In genomic region chr4:8227771-8228318, GRCh38 we compare ENCODE assay signal across 13 cellular contexts. TPM values are rescaled to one million over a fixed set of nuclear protein-coding genes. Genes with fewer than 3 reads are reported as not detected.
DNase-seq lines count a peak whose midpoint lies in the region; ATAC-seq, FAIRE-seq and TF ChIP-seq lines count a peak whose summit lies in the region.
"Had no signal": no experiment of that assay in that cellular context is flagged by ENCODE, and none has a peak within 500 bp of the region (broad histone marks: within the 10 kb centered on the region; RNA-seq: fewer than 3 reads in every experiment).

No MANE protein-coding gene starts in this region.

- H2AFZ ChIP-seq in GM12878 (ENCODE audit: control insufficient read depth, low read depth, low read length), result no peak overlapping the region
- H2AFZ ChIP-seq: parathyroid adenoma had no signal

- RAD21 ChIA-PET in GM12878 (lab: Charles Lee; ENCODE audit: unreplicated experiment), result interaction anchor here (1.1 to 2.3 kb wide), 4 partner anchors 21 to 208 kb away, joined by 3 to 28 read pairs (median 7); partner anchors contain the start of gene SH3TC1

- TF ChIP-seq CTCF in GM12878 (IDR thresholded peaks at IDR 0.05 in 2 of 3, conservative IDR thresholded peaks at IDR 0.05 in 1 of 3; ENCODE audit: control insufficient read depth in 2 of 3, extremely low read depth in 1 of 3, insufficient read depth in 1 of 3, low read depth in 3 of 3, low read length in 3 of 3) (no peak), lower lobe of right lung (IDR thresholded peaks at IDR 0.05) (no peak), Peyer's patch (IDR thresholded peaks at IDR 0.05) (no peak)

- H3K27me3 ChIP-seq in GM12878 (replicated peaks in 1 of 2; ENCODE audit: control insufficient read depth in 2 of 2, insufficient read depth in 2 of 2, low read length in 1 of 2) (no peaks in the 10 kb centered on the region), lower lobe of right lung (ENCODE audit: low read depth) (no peaks in the 10 kb centered on the region), thymus (ENCODE audit: control insufficient read depth, insufficient read depth) (no peaks in the 10 kb centered on the region), Peyer's patch (no peaks in the 10 kb centered on the region)

- peaks cover 3% of the 10 kb centered on the region; the same call in 1 of the 2 replicates for H3K79me2 ChIP-seq in GM12878 (ENCODE audit: control insufficient read depth, insufficient read depth, low read length)
- H3K79me2 ChIP-seq: parathyroid adenoma had no signal

- SMC1A ChIA-PET in GM12878 (lab: Charles Lee; ENCODE audit: uncharacterized antibody, unreplicated experiment), result interaction anchor here (1.5 kb wide), 1 partner anchor 25 kb away, joined by 16 read pairs; no protein-coding TSS in a partner anchor

- 90% methylated on average over 26 of the region's 27 CpGs for WGBS in GM12878 (ENCODE audit: insufficient coverage, insufficient replicate concordance, low lambda C conversion rate, missing lambda C conversion rate)
- WGBS in thymus, result 77% methylated on average over 27 of the region's 27 CpGs

- H3K9ac ChIP-seq in GM12878 (ENCODE audit: control insufficient read depth, insufficient read depth, low read length), result no peak overlapping the region
- H3K9ac ChIP-seq: parathyroid adenoma had no signal

- H3K4me1 ChIP-seq in GM12878 (ENCODE audit: control insufficient read depth, insufficient read depth, low read length), result peaks cover 29% of the 10 kb centered on the region
- H3K4me1 ChIP-seq in lower lobe of right lung, result peaks cover 19% of the 10 kb centered on the region
- H3K4me1 ChIP-seq in thymus (ENCODE audit: control insufficient read depth, insufficient read depth, low read length), result peaks cover 79% of the 10 kb centered on the region
- H3K4me1 ChIP-seq in Peyer's patch, result peaks cover 0 to 17% (median 16%) of the 10 kb centered on the region in 4 donors

- CTCF ChIA-PET in GM12878 (lab: Yijun Ruan, JAX), result interaction anchor here (0.8 to 4.1 kb wide), 4 partner anchors 15 to 51 kb away, joined by 3 to 13 read pairs (median 11); partner anchors contain the start of gene SH3TC1

- DNase-seq in Right ventricle myocardium inferior (ENCODE audit: missing footprints) (peak; percentile 68), Right ventricle myocardium superior (no peak), GM12878 (ENCODE audit: low read depth, low spot score) (no peak), lower lobe of right lung (no peak), GM19239 (ENCODE audit: insufficient read length, low spot score) (no peak), Peyer's patch (no peak)
- DNase-seq: 8988T, SIG-M5 had no signal

- TF ChIP-seq EP300 in GM12878 (IDR thresholded peaks at IDR 0.05; ENCODE audit: borderline replicate concordance in 1 of 2, control insufficient read depth in 1 of 2, low read depth in 2 of 2, low read length in 2 of 2), result no peak

- H3K9me3 ChIP-seq in GM12878 (replicated peaks; ENCODE audit: control insufficient read depth, insufficient read depth, low read length) (no peaks in the 10 kb centered on the region), lower lobe of right lung (no peaks in the 10 kb centered on the region), thymus (ENCODE audit: control insufficient read depth) (peaks cover 2% of the 10 kb centered on the region), Peyer's patch (no peaks in the 10 kb centered on the region)

- TF ChIP-seq RAD21 in GM12878 (IDR thresholded peaks at IDR 0.05; ENCODE audit: insufficient read depth, low read depth, low read length), result no peak

- H3K36me3 ChIP-seq in GM12878 (ENCODE audit: control insufficient read depth in 2 of 2, insufficient read depth in 2 of 2, low read length in 1 of 2) (peaks cover 16 to 26% of the 10 kb centered on the region in 2 experiments; a peak in 3 of 4 replicates), lower lobe of right lung (peaks cover 60% of the 10 kb centered on the region), thymus (ENCODE audit: control insufficient read depth, insufficient read depth) (peaks cover 65% of the 10 kb centered on the region), Peyer's patch (peaks cover 0 to 23% (median 0%) of the 10 kb centered on the region in 3 donors)

- in situ Hi-C loops in GM12878 (cut with MboI), result no loop called here

- intact Hi-C loops in Right ventricle myocardium inferior (cut with DNase I), result no loop called here
- intact Hi-C loops in Right ventricle myocardium superior (cut with DNase I), result no loop called here
- intact Hi-C loops in GM12878 (cut with micrococcal nuclease; ENCODE audit: unreplicated experiment), result loop anchor here (2.0 kb wide), 1 partner anchor 27 kb away; no protein-coding TSS in a partner anchor
- intact Hi-C loops in lower lobe of right lung (cut with DNase I), result no loop called here

- FAIRE-seq in GM12878 (lab: Jason Lieb, UNC) (no peak), GM19239 (lab: Jason Lieb, UNC) (no peak)

- TF ChIP-seq POLR2A in GM12878 (IDR thresholded peaks at IDR 0.05; ENCODE audit: low read depth, low read length) (peak; percentile 60; the same call in 1 of the 2 replicates), Peyer's patch (IDR thresholded peaks at IDR 0.05) (no peak)

- H3K4me2 ChIP-seq in GM12878 (ENCODE audit: control insufficient read depth, insufficient read depth), result peak overlapping the region; percentile 28

- H4K20me1 ChIP-seq in GM12878 (ENCODE audit: control insufficient read depth, insufficient read depth), result no peaks in the 10 kb centered on the region

- ATAC-seq in Right ventricle myocardium inferior (peak; percentile 3), Right ventricle myocardium superior (ENCODE audit: poor library complexity) (no peak), GM12878 (no peak), lower lobe of right lung (peak; percentile 1), GM19452 (IDR thresholded peaks at IDR 0.05; ENCODE audit: unreplicated experiment) (no peak)

- peak overlapping the region; percentile 83 for H3K27ac ChIP-seq in GM12878 (ENCODE audit: control insufficient read depth, insufficient read depth)
- peak overlapping the region; percentile 3 for H3K27ac ChIP-seq in lower lobe of right lung
- peak overlapping the region; percentile 84 for H3K27ac ChIP-seq in thymus (ENCODE audit: low read depth)
- peak overlapping the region in 2 of 4 donors; percentile 46 to 79 for H3K27ac ChIP-seq in Peyer's patch
- H3K27ac ChIP-seq: parathyroid adenoma had no signal

- POLR2A ChIA-PET in GM12878 (lab: Charles Lee), result interaction anchor here (0.5 kb wide), 1 partner anchor 17 kb away, joined by 4 read pairs; no protein-coding TSS in a partner anchor

- no peak overlapping the region for H3K4me3 ChIP-seq in GM12878
- no peak overlapping the region for H3K4me3 ChIP-seq in lower lobe of right lung
- H3K4me3 ChIP-seq in thymus (ENCODE audit: low read length), result peak overlapping the region; percentile 57
- H3K4me3 ChIP-seq in Peyer's patch, result peak overlapping the region in 1 of 4 donors; percentile 7

- BruUV-seq in GM12878 (replicated peaks; lab: Mats Ljungman, UMichigan), result no TSS peak

TF ChIP-seq in GM12878, 131 proteins besides CTCF, POLR2A, EP300 and RAD21:
- TF ChIP-seq HDGF (IDR thresholded peaks at IDR 0.05), result 0 out of 2 replicates have a peak, but pooled peaks have one; percentile 11
- TF ChIP-seq BCL11A (IDR thresholded peaks at IDR 0.05; ENCODE audit: low read depth, low read length), result no peak
TF ChIP-seq in GM12878: peak in this region for 1.

RNA-seq across cellular contexts. Expression of gene SH3TC1, which starts 28.8 kb away (rescaled TPM):
- 11.2 TPM for total RNA-seq in Right ventricle myocardium inferior
- total RNA-seq in Right ventricle myocardium superior, result 8.2 TPM
- 199 and 223 TPM in 2 replicates for total RNA-seq in GM12878 (2013; cell fraction: nucleolus; rRNA removed)
- 30.4 and 33.1 TPM in 2 replicates for total RNA-seq in GM12878 (2014; rRNA removed)
- 14.6 and 15.4 TPM in 2 replicates for total RNA-seq in GM12878 (2014; rRNA removed; fragmentation: Illumina TruSeq; extraction: Trizol)
- total RNA-seq in GM12878 (2021), result 39.6 and 47.0 TPM in 2 replicates
- polyA plus RNA-seq in GM12878 (2011; ENCODE audit: low read depth), result 11.1 TPM
- polyA plus RNA-seq in GM12878 (2011; rRNA removed), result 13.0 and 19.8 TPM in 2 replicates
- polyA plus RNA-seq in GM12878 (2011; cell fraction: cytosol; rRNA removed), result 23.9 and 42.0 TPM in 2 replicates
- polyA plus RNA-seq in GM12878 (2011; cell fraction: nucleus; rRNA removed), result 186 and 189 TPM in 2 replicates
- 21.8 and 26.5 TPM in 2 replicates for polyA plus RNA-seq in GM12878 (2012)
- 2.6 and 7.4 TPM in 2 replicates for polyA plus RNA-seq in GM12878 (2014; fragmentation: Illumina TruSeq; extraction: Trizol)
- polyA plus RNA-seq in GM12878 (2014; fragmentation: Nextera tagmentation; extraction: Ambion mirVana), result under 1 TPM; 0.19 to 0.62 TPM
- polyA plus RNA-seq in GM12878 (2014; rRNA removed), result 28.4 and 31.8 TPM in 2 replicates
- polyA plus RNA-seq in GM12878 (2016; fragmentation: Nextera tagmentation; extraction: Ambion mirVana), result 10 to 100 TPM; 17.0 to 19.8 TPM
- polyA minus RNA-seq in GM12878 (2011; rRNA and poly(A)+ RNA removed), result 23.7 and 77.3 TPM in 2 replicates
- polyA minus RNA-seq in GM12878 (2011; cell fraction: cytosol; rRNA and poly(A)+ RNA removed), result 22.4 and 33.3 TPM in 2 replicates
- polyA minus RNA-seq in GM12878 (2011; cell fraction: nucleus; rRNA and poly(A)+ RNA removed), result 101 and 153 TPM in 2 replicates
- total RNA-seq in lower lobe of right lung, result 73.1 TPM
- 114 TPM for polyA plus RNA-seq in thymus
- total RNA-seq in Peyer's patch, result 10 to 100 TPM in 2 of 4 donors, 1 to 10 TPM in 2; 4.2 to 88.3 (median 11.8) TPM

RNA-seq across cellular contexts. Expression of gene HTRA3, which starts 41.7 kb away (rescaled TPM):
- total RNA-seq in Right ventricle myocardium inferior, result 131 TPM
- 123 TPM for total RNA-seq in Right ventricle myocardium superior
- total RNA-seq in GM12878 (2013; cell fraction: nucleolus; rRNA removed), result not detected in 2 replicates
- total RNA-seq in GM12878 (2014; rRNA removed), result not detected in 2 replicates
- not detected in 2 replicates for total RNA-seq in GM12878 (2014; rRNA removed; fragmentation: Illumina TruSeq; extraction: Trizol)
- total RNA-seq in GM12878 (2021), result 0.08 TPM in 1 of 2 replicates, not detected in the other
- polyA plus RNA-seq in GM12878 (2011; ENCODE audit: low read depth), result not detected
- polyA plus RNA-seq in GM12878 (2011; rRNA removed), result 0.72 and 1.2 TPM in 2 replicates
- 1.9 and 2.3 TPM in 2 replicates for polyA plus RNA-seq in GM12878 (2011; cell fraction: cytosol; rRNA removed)
- 1.0 and 1.7 TPM in 2 replicates for polyA plus RNA-seq in GM12878 (2011; cell fraction: nucleus; rRNA removed)
- polyA plus RNA-seq in GM12878 (2012), result 0.11 TPM in 1 of 2 replicates, not detected in the other
- 0.04 TPM in 1 of 2 replicates, not detected in the other for polyA plus RNA-seq in GM12878 (2014; fragmentation: Illumina TruSeq; extraction: Trizol)
- not detected for polyA plus RNA-seq in GM12878 (2014; fragmentation: Nextera tagmentation; extraction: Ambion mirVana)
- not detected in 2 replicates for polyA plus RNA-seq in GM12878 (2014; rRNA removed)
- not detected for polyA plus RNA-seq in GM12878 (2016; fragmentation: Nextera tagmentation; extraction: Ambion mirVana)
- polyA minus RNA-seq in GM12878 (2011; rRNA and poly(A)+ RNA removed), result 0.73 and 1.3 TPM in 2 replicates
- polyA minus RNA-seq in GM12878 (2011; cell fraction: cytosol; rRNA and poly(A)+ RNA removed), result 0.73 TPM in 1 of 2 replicates, not detected in the other
- 0.36 and 0.57 TPM in 2 replicates for polyA minus RNA-seq in GM12878 (2011; cell fraction: nucleus; rRNA and poly(A)+ RNA removed)
- 15.5 TPM for total RNA-seq in lower lobe of right lung
- polyA plus RNA-seq in thymus, result 2.1 TPM
- 10 to 100 TPM in 1 of 4 donors, 1 to 10 TPM in 3; 3.3 to 43.7 (median 7.9) TPM for total RNA-seq in Peyer's patch
- total RNA-seq: activated CD4-positive, alpha-beta memory T cell treated with anti-CD3 and anti-CD28 coated beads, Interleukin-2, amount 10 ng/mL, durations not matched to agents 7 days and 5 days; mononuclear cell had no signal

Comparison
In these comparisons a context has a peak if more than half of its experiments do, and no peak if none do; other contexts are left out.
1. ATAC-seq: peak in Right ventricle myocardium inferior (single experiment) and lower lobe of right lung (2 of 2); none in Right ventricle myocardium superior (single experiment), GM12878 (single experiment) and GM19452 (single experiment).
2. RNA of gene HTRA3, which starts 41.7 kb away (total RNA-seq): 131 TPM in Right ventricle myocardium inferior (single experiment), 123 TPM in Right ventricle myocardium superior (single experiment), 15.5 TPM in lower lobe of right lung (single experiment) and 3.3 to 43.7 TPM in Peyer's patch; 0.08 TPM in GM12878; every median in the first group is over 4 times any median in the second.